Comparison of ENCODE assay signal across 8 cellular contexts in genomic region chr4:1201851-1202525, GRCh38. TPM values are rescaled to one million over a fixed set of nuclear protein-coding genes. Genes with fewer than 3 reads are reported as not detected.
DNase-seq lines count a peak whose midpoint lies in the region; ATAC-seq and TF ChIP-seq lines count a peak whose summit lies in the region.

No MANE protein-coding gene starts in this region.

- CTCF ChIA-PET in activated CD8-positive, alpha-beta T cell treated with anti-CD3 and anti-CD28 coated beads for 36 hours (lab: Charles Lee) = interaction anchor here (0.7 to 2.9 kb wide), 4 partner anchors 18 to 48 kb away, joined by 3 to 10 read pairs (median 5); no protein-coding TSS in a partner anchor
- CTCF ChIA-PET in mammary epithelial cell (lab: Charles Lee; ENCODE audit: low non-redundant PET) = no interaction called here

- H3K9me3 ChIP-seq in gastrocnemius medialis = no peaks in the 10 kb centered on the region
- no peaks in the 10 kb centered on the region for H3K9me3 ChIP-seq in mammary epithelial cell (replicated peaks; ENCODE audit: insufficient read depth, low read length)

- no peaks in the 10 kb centered on the region for H3K27me3 ChIP-seq in GM06990 (replicated peaks; ENCODE audit: control insufficient read depth, insufficient read depth, low read length)
- H3K27me3 ChIP-seq in gastrocnemius medialis = no peaks in the 10 kb centered on the region
- H3K27me3 ChIP-seq in mammary epithelial cell (ENCODE audit: insufficient read depth, low read length) = no peaks in the 10 kb centered on the region

- H3K27ac ChIP-seq in gastrocnemius medialis (no peak overlapping the region), mammary epithelial cell (ENCODE audit: insufficient read depth, low read depth, low read length) (no peak overlapping the region)

- ATAC-seq in HG03432 (IDR thresholded peaks at IDR 0.05; ENCODE audit: unreplicated experiment) (peak; percentile 26), gastrocnemius medialis (peak in 1 of 2 donors; percentile 12)
- peak; percentile 74 for ATAC-seq in activated CD8-positive, alpha-beta T cell treated with anti-CD3 and anti-CD28 coated beads for 36 hours

- DNase-seq in GM06990 (ENCODE audit: extremely low read depth, insufficient read length) = peak; percentile 67
- DNase-seq in activated CD8-positive, alpha-beta T cell treated with anti-CD3 and anti-CD28 coated beads for 36 hours = peak; percentile 92
- peak; percentile 56 for DNase-seq in fibroblast of gingiva (ENCODE audit: low read depth)
- peak; percentile 39 to 55 for DNase-seq in gastrocnemius medialis
- no peak for DNase-seq in NCI-H526 treated with DMSO at 0.1 percent for 48 hours (lab: John Stamatoyannopoulos, UW)
- no peak for DNase-seq in G401 (ENCODE audit: low spot score)
- no peak for DNase-seq in mammary epithelial cell

- no peaks in the 10 kb centered on the region for H3K27me3 Mint-ChIP-seq in activated CD8-positive, alpha-beta T cell treated with anti-CD3 and anti-CD28 coated beads for 36 hours

- H2AFZ ChIP-seq in mammary epithelial cell (ENCODE audit: low read depth, low read length) = no peak overlapping the region

- no peaks in the 10 kb centered on the region for H3K79me2 ChIP-seq in mammary epithelial cell (ENCODE audit: insufficient read depth, low read length)

- H3K4me2 ChIP-seq in mammary epithelial cell (ENCODE audit: insufficient read depth, low read depth, low read length) = no peak overlapping the region

- no peaks in the 10 kb centered on the region for H3K9me3 Mint-ChIP-seq in activated CD8-positive, alpha-beta T cell treated with anti-CD3 and anti-CD28 coated beads for 36 hours

- H3K36me3 ChIP-seq in GM06990 (ENCODE audit: control insufficient read depth, insufficient read depth, low read length) (no peaks in the 10 kb centered on the region; the same call in 1 of the 2 replicates), gastrocnemius medialis (no peaks in the 10 kb centered on the region), mammary epithelial cell (ENCODE audit: insufficient read depth, low read length) (no peaks in the 10 kb centered on the region)

- H3K4me1 ChIP-seq in gastrocnemius medialis (peaks cover 4 to 8% of the 10 kb centered on the region in 2 donors), mammary epithelial cell (ENCODE audit: insufficient read depth, low read length) (peaks cover 9% of the 10 kb centered on the region)

- TF ChIP-seq CTCF in GM06990 (IDR thresholded peaks at IDR 0.05; ENCODE audit: insufficient read depth, low read length, poor library complexity, severe bottlenecking) (no peak), gastrocnemius medialis (IDR thresholded peaks at IDR 0.05 in 4 of 5, conservative IDR thresholded peaks at IDR 0.05 in 1 of 5) (no peak), mammary epithelial cell (conservative IDR thresholded peaks at IDR 0.05 in 1 of 2, IDR thresholded peaks at IDR 0.05 in 1 of 2; ENCODE audit: extremely low read depth in 1 of 2, insufficient read depth in 1 of 2, low read depth in 1 of 2, low read length in 2 of 2) (no peak)
- TF ChIP-seq CTCF in activated CD8-positive, alpha-beta T cell treated with anti-CD3 and anti-CD28 coated beads for 36 hours (IDR thresholded peaks at IDR 0.05) = no peak

- H3K4me3 ChIP-seq in GM06990 (replicated peaks; ENCODE audit: low read depth, low read length) (no peak overlapping the region), gastrocnemius medialis (no peak overlapping the region), mammary epithelial cell (replicated peaks in 1 of 3; ENCODE audit: insufficient read depth in 1 of 3, low read depth in 2 of 3, low read length in 3 of 3) (no peak overlapping the region)

- BruUV-seq in mammary epithelial cell (replicated peaks; lab: Mats Ljungman, UMichigan) = no TSS peak

- H3K9ac ChIP-seq in mammary epithelial cell (ENCODE audit: insufficient read depth, low read length) = no peak overlapping the region

- H4K20me1 ChIP-seq in mammary epithelial cell (ENCODE audit: insufficient read depth, low read length) = no peaks in the 10 kb centered on the region

- peak overlapping the region; percentile 96 for H3K27ac Mint-ChIP-seq in activated CD8-positive, alpha-beta T cell treated with anti-CD3 and anti-CD28 coated beads for 36 hours

- H3K4me1 Mint-ChIP-seq in activated CD8-positive, alpha-beta T cell treated with anti-CD3 and anti-CD28 coated beads for 36 hours (ENCODE audit: low read depth) = peaks cover 43% of the 10 kb centered on the region

- POLR2A ChIA-PET in activated CD8-positive, alpha-beta T cell treated with anti-CD3 and anti-CD28 coated beads for 36 hours (lab: Charles Lee) = interaction anchor here (0.6 to 5.5 kb wide), 9 partner anchors 11 to 88 kb away, joined by 3 to 30 read pairs (median 6); partner anchors contain the start of genes CTBP1, MAEA and SPON2

- WGBS in mammary epithelial cell (ENCODE audit: low coverage, missing lambda C conversion rate) = 96% methylated on average over 15 of the region's 26 CpGs

- TF ChIP-seq POLR2A in gastrocnemius medialis (IDR thresholded peaks at IDR 0.05) = no peak

- dilution Hi-C loops in mammary epithelial cell (cut with HindIII; ENCODE audit: low sequenced_read_pairs) = loop anchor here (5.0 kb wide), 2 partner anchors 40 to 50 kb away; no protein-coding TSS in a partner anchor

- peaks cover 2% of the 10 kb centered on the region for H3K36me3 Mint-ChIP-seq in activated CD8-positive, alpha-beta T cell treated with anti-CD3 and anti-CD28 coated beads for 36 hours (ENCODE audit: low read depth)

- H3K4me3 Mint-ChIP-seq in activated CD8-positive, alpha-beta T cell treated with anti-CD3 and anti-CD28 coated beads for 36 hours = peak overlapping the region; percentile 72

- in situ Hi-C loops in gastrocnemius medialis (cut with MboI; ENCODE audit: low sequenced_read_pairs in 4 of 4) (no loop called here), G401 (cut with HindIII; ENCODE audit: low sequenced_read_pairs) (no loop called here), mammary epithelial cell (cut with MboI; ENCODE audit: low sequenced_read_pairs in 2 of 2) (no loop called here)

- intact Hi-C loops in activated CD8-positive, alpha-beta T cell treated with anti-CD3 and anti-CD28 coated beads for 36 hours (cut with micrococcal nuclease) = loop anchor here (5.0 kb wide), 1 partner anchor 45 kb away; the partner anchor contains the start of gene CTBP1
- intact Hi-C loops in gastrocnemius medialis (cut with DNase I; ENCODE audit: low total_unique reads) (no loop called here), mammary epithelial cell (cut with micrococcal nuclease) (no loop called here)

RNA-seq across cellular contexts. Expression of gene SPON2, which starts 29.6 kb away (rescaled TPM):
- 10 to 100 TPM in 1 of 2 experiments, 1 to 10 TPM in 1; 9.9 to 10.5 TPM for total RNA-seq in activated CD8-positive, alpha-beta T cell treated with anti-CD3 and anti-CD28 coated beads for 36 hours
- 1 to 10 TPM; 5.0 to 8.9 (median 5.2) TPM for total RNA-seq in gastrocnemius medialis
- total RNA-seq in G401 (2014; rRNA removed; shearing (Covaris generic)) = 3.2 TPM in 1 of 2 replicates, not detected in the other
- total RNA-seq in mammary epithelial cell = 1 to 10 TPM in 1 of 2 donors, under 1 TPM in 1; 0.83 to 1.2 TPM
- 0.11 TPM for polyA plus RNA-seq in mammary epithelial cell
- not detected for polyA minus RNA-seq in mammary epithelial cell

RNA-seq across cellular contexts. Expression of gene CTBP1, which starts 46.9 kb away (rescaled TPM):
- 100 to 1,000 TPM; 136 TPM for total RNA-seq in activated CD8-positive, alpha-beta T cell treated with anti-CD3 and anti-CD28 coated beads for 36 hours
- total RNA-seq in gastrocnemius medialis (100 to 1,000 TPM; 126 to 224 (median 169) TPM), mammary epithelial cell (100 to 1,000 TPM; 127 to 237 TPM)
- total RNA-seq in G401 (2014; rRNA removed; shearing (Covaris generic)) = 265 and 287 TPM in 2 replicates
- polyA plus RNA-seq in mammary epithelial cell = 83.3 TPM
- 32.7 TPM for polyA minus RNA-seq in mammary epithelial cell

Comparison
In these comparisons a context has a peak if more than half of its experiments do, and no peak if none do; other contexts are left out.
1. DNase-seq: peak in GM06990 (single experiment), activated CD8-positive, alpha-beta T cell treated with anti-CD3 and anti-CD28 coated beads for 36 hours (single experiment), fibroblast of gingiva (single experiment) and gastrocnemius medialis (2 of 2); none in NCI-H526 treated with DMSO at 0.1 percent for 48 hours (single experiment), G401 (single experiment) and mammary epithelial cell (single experiment).